ENCODE assay signal across 21 cellular contexts in the genomic region with DNA sequence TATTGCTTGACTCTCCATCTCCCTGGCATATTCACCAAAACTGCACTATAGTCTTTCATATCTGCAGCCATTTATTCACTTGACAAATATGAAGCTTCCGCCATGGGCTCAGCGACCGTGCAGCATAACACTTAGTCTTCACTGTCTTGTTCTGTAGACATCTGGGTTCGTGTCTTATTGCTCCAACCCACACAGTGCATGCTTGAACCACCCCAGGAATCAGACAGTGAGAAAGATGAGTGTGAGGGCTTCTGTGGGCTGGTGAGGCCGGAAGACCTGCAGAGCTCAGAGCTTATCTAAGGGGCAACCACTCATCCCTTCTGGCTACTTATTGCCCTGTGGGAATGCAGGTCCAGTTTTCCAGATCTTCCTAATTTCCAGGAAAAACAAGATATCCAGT. TPM values are rescaled to one million over a fixed set of nuclear protein-coding genes. Genes with fewer than 3 reads are reported as not detected.
DNase-seq lines count a peak whose midpoint lies in the region; ATAC-seq and TF ChIP-seq lines count a peak whose summit lies in the region.
"Had no signal": no experiment of that assay in that cellular context is flagged by ENCODE, and none has a peak within 500 bp of the region (broad histone marks: within the 10 kb centered on the region; RNA-seq: fewer than 3 reads in every experiment).

No MANE protein-coding gene starts in this region.

- H3K4me2 ChIP-seq in SK-N-SH (no peak overlapping the region), IMR-90 (ENCODE audit: low read depth, low read length) (no peak overlapping the region), mesenchymal stem cell (ENCODE audit: low read length, poor library complexity, severe bottlenecking) (no peak overlapping the region), osteoblast (ENCODE audit: insufficient read depth, low read length) (no peak overlapping the region)
- H3K4me2 ChIP-seq: A549; BLaER1 treated with 17β-estradiol and CSF1 and Interleukin-3, amounts not matched to agents 10 nM and 100 nM had no signal

- POLR2A ChIA-PET in SK-N-SH (lab: Yijun Ruan, JAX) = interaction anchor here (0.6 kb wide), 1 partner anchor 46 kb away, joined by 3 read pairs; no protein-coding TSS in a partner anchor
- POLR2A ChIA-PET in IMR-90 (lab: Charles Lee; ENCODE audit: unreplicated experiment) = no interaction called here

- DNase-seq in SK-N-SH (no peak), IMR-90 (no peak), mesenchymal stem cell (no peak), osteoblast (ENCODE audit: insufficient read length, low spot score, missing footprints) (no peak), NCI-H82 treated with DMSO at 0.1 percent for 48 hours (lab: John Stamatoyannopoulos, UW; ENCODE audit: unreplicated experiment) (no peak), G401 (ENCODE audit: low spot score) (no peak)
- DNase-seq in stimulated activated effector memory CD8-positive, alpha-beta T cell treated with anti-CD3 and anti-CD28 coated beads, Interleukin-12 subunit alpha, Interleukin-12 subunit beta, amount 100 ng/mL, for 72 hours (ENCODE audit: low spot score in 2 of 2) = no peak
- DNase-seq: AML-193; Caco-2; Calu3; CD4-positive, alpha-beta T cell; CD8-positive, alpha-beta T cell; DMS79 treated with DMSO at 0.1 percent for 48 hours; GDM1 had no signal

- peak overlapping the region; percentile 32 for H2BK20ac ChIP-seq in IMR-90 (ENCODE audit: low read depth, low read length)

- H3F3A ChIP-seq in SK-N-SH (replicated peaks; ENCODE audit: insufficient read depth) = peaks cover 28% of the 10 kb centered on the region

- CTCF ChIA-PET in SK-N-SH (lab: Yijun Ruan, JAX) (interaction anchor here (1.2 kb wide), 1 partner anchor 20 kb away, joined by 3 read pairs; a partner anchor contains a TSS), IMR-90 (lab: Yijun Ruan, JAX) (interaction anchor here (1.6 kb wide), 1 partner anchor 20 kb away, joined by 4 read pairs; a partner anchor contains a TSS)

- intact Hi-C loops in IMR-90 (cut with micrococcal nuclease) = loop anchor here (5.0 kb wide), 1 partner anchor 77 kb away; a partner anchor contains a TSS

- H4K5ac ChIP-seq in IMR-90 (ENCODE audit: low read depth, low read length) = no peak overlapping the region

- no peaks in the 10 kb centered on the region for H3K9me3 ChIP-seq in SK-N-SH
- H3K9me3 ChIP-seq in IMR-90 (ENCODE audit: control insufficient read depth, insufficient read depth, low read length) = no peaks in the 10 kb centered on the region
- H3K9me3 ChIP-seq in mesenchymal stem cell (ENCODE audit: control insufficient read depth, low read length) = no peaks in the 10 kb centered on the region
- H3K9me3 ChIP-seq in osteoblast (ENCODE audit: low read depth, low read length) = no peaks in the 10 kb centered on the region
- H3K9me3 ChIP-seq: A549; BLaER1 treated with 17β-estradiol and CSF1 and Interleukin-3, amounts not matched to agents 10 nM and 100 nM; Caco-2 had no signal

- WGBS in SK-N-SH (ENCODE audit: low lambda C conversion rate) = 74% methylated on average over 5 of the region's 5 CpGs
- 100% methylated on average over 3 of the region's 5 CpGs; no CpG with 5 or more reads in 1 of the 2 experiments for WGBS in IMR-90 (ENCODE audit: extremely low coverage in 2 of 2, insufficient read length in 1 of 2), 2 experiments
- WGBS in mesenchymal stem cell = 93% methylated on average over 5 of the region's 5 CpGs

- H4K8ac ChIP-seq in IMR-90 (ENCODE audit: low read depth in 2 of 2, low read length in 2 of 2) (no peak overlapping the region), mesenchymal stem cell (ENCODE audit: low read length) (no peak overlapping the region)

- TF ChIP-seq CTCF in SK-N-SH (IDR thresholded peaks at IDR 0.05) = no peak
- TF ChIP-seq CTCF in IMR-90 (conservative IDR thresholded peaks at IDR 0.05; ENCODE audit: low read depth, low read length) = no peak
- no peak for TF ChIP-seq CTCF in osteoblast (IDR thresholded peaks at IDR 0.05; ENCODE audit: extremely low read depth, low read depth, low read length)

- H3K36me3 ChIP-seq in SK-N-SH (replicated peaks in 1 of 2; ENCODE audit: control insufficient read depth in 1 of 2, insufficient read depth in 2 of 2, low read length in 1 of 2) = no peaks in the 10 kb centered on the region
- H3K36me3 ChIP-seq in IMR-90 (ENCODE audit: control insufficient read depth, insufficient read depth, low read length) = no peaks in the 10 kb centered on the region
- H3K36me3 ChIP-seq in mesenchymal stem cell (ENCODE audit: control insufficient read depth in 1 of 2, insufficient read depth in 2 of 2, low read depth in 1 of 2, low read length in 2 of 2) = no peaks in the 10 kb centered on the region
- H3K36me3 ChIP-seq in osteoblast (ENCODE audit: insufficient read depth, low read length) = no peaks in the 10 kb centered on the region
- H3K36me3 ChIP-seq: BLaER1 treated with 17β-estradiol and CSF1 and Interleukin-3, amounts not matched to agents 10 nM and 100 nM had no signal

- no peak for TF ChIP-seq EP300 in SK-N-SH (IDR thresholded peaks at IDR 0.05; ENCODE audit: borderline replicate concordance in 1 of 2, low read depth in 1 of 2, low read length in 1 of 2)

- 0 out of 2 replicates have a peak overlapping the region, but pooled peaks have one; percentile 55 for H3K14ac ChIP-seq in IMR-90 (replicated peaks; ENCODE audit: low read depth, low read length)
- no peak overlapping the region for H3K14ac ChIP-seq in mesenchymal stem cell (ENCODE audit: low read length in 2 of 2)

- H3K27ac Mint-ChIP-seq in stimulated activated effector memory CD8-positive, alpha-beta T cell treated with anti-CD3 and anti-CD28 coated beads, Interleukin-12 subunit alpha, Interleukin-12 subunit beta, amount 100 ng/mL, for 72 hours = no peak overlapping the region
- H3K27ac Mint-ChIP-seq: B cell; CD4-positive, alpha-beta T cell; CD8-positive, alpha-beta T cell had no signal

- no TSS peak for BruUV-seq in IMR-90 (replicated peaks; lab: Mats Ljungman, UMichigan)

- H3K79me1 ChIP-seq in IMR-90 (ENCODE audit: low read depth in 1 of 2, low read length in 2 of 2) = no peaks in the 10 kb centered on the region
- H3K79me1 ChIP-seq in mesenchymal stem cell (replicated peaks; ENCODE audit: low read length, poor library complexity, severe bottlenecking) = no peaks in the 10 kb centered on the region

- no peak overlapping the region for H3K9ac ChIP-seq in SK-N-SH
- no peak overlapping the region for H3K9ac ChIP-seq in IMR-90 (ENCODE audit: low read depth, low read length)
- H3K9ac ChIP-seq in mesenchymal stem cell (ENCODE audit: low read length) = no peak overlapping the region
- H3K9ac ChIP-seq: BLaER1 treated with 17β-estradiol and CSF1 and Interleukin-3, amounts not matched to agents 10 nM and 100 nM had no signal

- H3K36me3 Mint-ChIP-seq in stimulated activated effector memory CD8-positive, alpha-beta T cell treated with anti-CD3 and anti-CD28 coated beads, Interleukin-12 subunit alpha, Interleukin-12 subunit beta, amount 100 ng/mL, for 72 hours = no peaks in the 10 kb centered on the region
- H3K36me3 Mint-ChIP-seq: CD8-positive, alpha-beta T cell had no signal

- in situ Hi-C loops in IMR-90 (cut with MboI; ENCODE audit: low sequenced_read_pairs) (no loop called here), G401 (cut with HindIII; ENCODE audit: low sequenced_read_pairs) (no loop called here)

- H3K18ac ChIP-seq in IMR-90 (ENCODE audit: low read depth, low read length) (no peak overlapping the region), mesenchymal stem cell (ENCODE audit: low read depth in 1 of 2, low read length in 2 of 2) (no peak overlapping the region)

- H2BK120ac ChIP-seq in IMR-90 (ENCODE audit: low read depth, low read length) (peak overlapping the region; percentile 47; the same call in 1 of the 2 replicates), mesenchymal stem cell (ENCODE audit: low read depth, low read length) (no peak overlapping the region)

- H3K4ac ChIP-seq in IMR-90 (ENCODE audit: low read depth, low read length) (peak overlapping the region; percentile 15; the same call in 1 of the 2 replicates), mesenchymal stem cell (ENCODE audit: low read depth in 1 of 2, low read length in 2 of 2) (no peak overlapping the region)

- no peak overlapping the region for H2AK9ac ChIP-seq in IMR-90 (replicated peaks; ENCODE audit: low read depth, low read length, poor library complexity)

- H3K79me2 ChIP-seq in SK-N-SH (ENCODE audit: insufficient read depth) = no peaks in the 10 kb centered on the region
- no peaks in the 10 kb centered on the region for H3K79me2 ChIP-seq in osteoblast (ENCODE audit: insufficient read depth, low read length)

- H4K91ac ChIP-seq in IMR-90 (ENCODE audit: insufficient read depth, low read depth, low read length) = peak overlapping the region; percentile 45; the same call in 1 of the 2 replicates
- no peak overlapping the region for H4K91ac ChIP-seq in mesenchymal stem cell (ENCODE audit: low read length)

- no peaks in the 10 kb centered on the region for H3K4me1 Mint-ChIP-seq in stimulated activated effector memory CD8-positive, alpha-beta T cell treated with anti-CD3 and anti-CD28 coated beads, Interleukin-12 subunit alpha, Interleukin-12 subunit beta, amount 100 ng/mL, for 72 hours
- H3K4me1 Mint-ChIP-seq: B cell had no signal

- peak overlapping the region; percentile 29; the same call in 1 of the 2 replicates for H2AFZ ChIP-seq in SK-N-SH (ENCODE audit: low read depth)
- peak overlapping the region; percentile 13 for H2AFZ ChIP-seq in IMR-90 (replicated peaks; ENCODE audit: low read length, poor library complexity)
- H2AFZ ChIP-seq in mesenchymal stem cell (ENCODE audit: low read depth, low read length) = no peak overlapping the region
- peak overlapping the region; percentile 8 for H2AFZ ChIP-seq in osteoblast (ENCODE audit: low read length)

- H2BK12ac ChIP-seq in mesenchymal stem cell (ENCODE audit: low read length in 2 of 2) = no peak overlapping the region

- TF ChIP-seq RAD21 in SK-N-SH (IDR thresholded peaks at IDR 0.05; ENCODE audit: low read length) = no peak
- TF ChIP-seq RAD21 in IMR-90 (IDR thresholded peaks at IDR 0.05; ENCODE audit: low read length) = no peak

- H2BK15ac ChIP-seq in IMR-90 (ENCODE audit: low read depth, low read length) = no peak overlapping the region
- H2BK15ac ChIP-seq in mesenchymal stem cell (ENCODE audit: low read depth, poor library complexity, severe bottlenecking) = no peak overlapping the region

- peaks cover 15 to 27% of the 10 kb centered on the region in 2 experiments; a peak in 3 of 4 replicates for H3K4me1 ChIP-seq in SK-N-SH (ENCODE audit: control insufficient read depth in 1 of 2, insufficient read depth in 2 of 2, low read depth in 1 of 2, low read length in 1 of 2)
- H3K4me1 ChIP-seq in IMR-90 (ENCODE audit: control insufficient read depth, insufficient read depth, low read length) = peaks cover 13% of the 10 kb centered on the region
- peaks cover 16% of the 10 kb centered on the region for H3K4me1 ChIP-seq in mesenchymal stem cell (ENCODE audit: control insufficient read depth, insufficient read depth, low read depth, low read length)
- H3K4me1 ChIP-seq in osteoblast (ENCODE audit: insufficient read depth, low read length) = peaks cover 34% of the 10 kb centered on the region
- H3K4me1 ChIP-seq: Caco-2 had no signal

- no peak overlapping the region for H3K4me3 ChIP-seq in SK-N-SH (ENCODE audit: low read depth in 2 of 2, low read length in 1 of 2)
- no peak overlapping the region for H3K4me3 ChIP-seq in IMR-90 (ENCODE audit: insufficient read depth, low read depth, low read length)
- no peak overlapping the region for H3K4me3 ChIP-seq in mesenchymal stem cell (ENCODE audit: insufficient read depth in 1 of 2, low read depth in 1 of 2, low read length in 2 of 2)
- H3K4me3 ChIP-seq in osteoblast (ENCODE audit: insufficient read depth, low read length) = no peak overlapping the region
- H3K4me3 ChIP-seq: A549; BLaER1 treated with 17β-estradiol and CSF1 and Interleukin-3, amounts not matched to agents 10 nM and 100 nM; GM12878 had no signal

- H2BK5ac ChIP-seq in IMR-90 (ENCODE audit: low read depth, low read length, poor library complexity, severe bottlenecking) = no peak overlapping the region
- no peak overlapping the region for H2BK5ac ChIP-seq in mesenchymal stem cell (ENCODE audit: low read depth, low read length, poor library complexity, severe bottlenecking)

- peaks cover 25% of the 10 kb centered on the region for H3K9me1 ChIP-seq in IMR-90 (ENCODE audit: insufficient read depth, low read length)

- H3K9me3 Mint-ChIP-seq in stimulated activated effector memory CD8-positive, alpha-beta T cell treated with anti-CD3 and anti-CD28 coated beads, Interleukin-12 subunit alpha, Interleukin-12 subunit beta, amount 100 ng/mL, for 72 hours = no peaks in the 10 kb centered on the region
- H3K9me3 Mint-ChIP-seq: CD4-positive, alpha-beta T cell; CD8-positive, alpha-beta T cell had no signal

- H2AK5ac ChIP-seq in IMR-90 (ENCODE audit: low read depth, low read length) (peak overlapping the region; percentile 56; the same call in 1 of the 2 replicates), mesenchymal stem cell (ENCODE audit: low read length, severe bottlenecking) (peak overlapping the region; percentile 33)

- dilution Hi-C loops in IMR-90 (cut with HindIII; ENCODE audit: low sequenced_read_pairs, unreplicated experiment) = no loop called here

- no peaks in the 10 kb centered on the region for H3K9me2 ChIP-seq in SK-N-SH

- H3K27ac ChIP-seq in SK-N-SH (ENCODE audit: low read depth in 2 of 2, low read length in 1 of 2) = no peak overlapping the region
- no peak overlapping the region for H3K27ac ChIP-seq in IMR-90 (ENCODE audit: insufficient read depth, low read length)
- H3K27ac ChIP-seq in mesenchymal stem cell (ENCODE audit: low read length, poor library complexity, severe bottlenecking) = no peak overlapping the region
- H3K27ac ChIP-seq in osteoblast (ENCODE audit: low read depth, low read length) = peak overlapping the region; percentile 45
- H3K27ac ChIP-seq: 22Rv1; BLaER1 treated with 17β-estradiol and CSF1 and Interleukin-3, amounts not matched to agents 10 nM and 100 nM; C4-2B had no signal

- H3K23ac ChIP-seq in IMR-90 (ENCODE audit: low read depth, low read length) (no peak overlapping the region), mesenchymal stem cell (ENCODE audit: low read length in 2 of 2) (no peak overlapping the region)

- no peak overlapping the region for H3K56ac ChIP-seq in IMR-90 (ENCODE audit: extremely low read depth, insufficient read depth, low read length)

- no peak for TF ChIP-seq POLR2A in IMR-90 (IDR thresholded peaks at IDR 0.05; ENCODE audit: low read depth, low read length)

- H4K20me1 ChIP-seq in SK-N-SH (ENCODE audit: insufficient read depth) (no peaks in the 10 kb centered on the region), IMR-90 (ENCODE audit: insufficient read depth, low read length) (no peaks in the 10 kb centered on the region), osteoblast (ENCODE audit: insufficient read depth, low read length) (no peaks in the 10 kb centered on the region)
- H4K20me1 ChIP-seq: BLaER1 treated with 17β-estradiol and CSF1 and Interleukin-3, amounts not matched to agents 10 nM and 100 nM had no signal

- H3K4me3 Mint-ChIP-seq in stimulated activated effector memory CD8-positive, alpha-beta T cell treated with anti-CD3 and anti-CD28 coated beads, Interleukin-12 subunit alpha, Interleukin-12 subunit beta, amount 100 ng/mL, for 72 hours = no peak overlapping the region
- H3K4me3 Mint-ChIP-seq: B cell; CD4-positive, alpha-beta T cell; CD8-positive, alpha-beta T cell had no signal

- no peaks in the 10 kb centered on the region for H3K27me3 ChIP-seq in SK-N-SH (ENCODE audit: insufficient read depth)
- no peaks in the 10 kb centered on the region for H3K27me3 ChIP-seq in IMR-90 (ENCODE audit: control insufficient read depth, insufficient read depth, low read length)
- H3K27me3 ChIP-seq in mesenchymal stem cell (ENCODE audit: control insufficient read depth in 1 of 2, insufficient read depth in 1 of 2, low read length in 2 of 2) = no peaks in the 10 kb centered on the region
- no peaks in the 10 kb centered on the region for H3K27me3 ChIP-seq in osteoblast (ENCODE audit: insufficient read depth, low read length)
- H3K27me3 ChIP-seq: BLaER1 treated with 17β-estradiol and CSF1 and Interleukin-3, amounts not matched to agents 10 nM and 100 nM had no signal

- no peak for ATAC-seq in SK-N-SH treated with all-trans-retinoic acid at 6 μM for 48 hours
- ATAC-seq in IMR-90 (ENCODE audit: low read depth) = no peak
- no peak for ATAC-seq in stimulated activated effector memory CD8-positive, alpha-beta T cell treated with anti-CD3 and anti-CD28 coated beads, Interleukin-12 subunit alpha, Interleukin-12 subunit beta, amount 100 ng/mL, for 72 hours
- ATAC-seq: A549; CD8-positive, alpha-beta T cell; GM12878 had no signal

RNA-seq across cellular contexts. Expression of a gene that starts 19.9 kb away (rescaled TPM):
- polyA plus RNA-seq in SK-N-SH (2012; rRNA removed) = 12.9 and 13.8 TPM in 2 replicates
- polyA plus RNA-seq in SK-N-SH (2012; cell fraction: cytosol; rRNA removed) = 8.0 and 10.9 TPM in 2 replicates
- polyA plus RNA-seq in SK-N-SH (2012; cell fraction: nucleus; rRNA removed) = 8.0 and 8.2 TPM in 2 replicates
- total RNA-seq in IMR-90 (2012; rRNA removed) = 3.9 and 4.1 TPM in 2 replicates
- polyA plus RNA-seq in IMR-90 (2012; rRNA removed) = 7.4 and 8.0 TPM in 2 replicates
- polyA plus RNA-seq in IMR-90 (2012; cell fraction: cytosol; rRNA removed) = 6.4 and 11.4 TPM in 2 replicates
- 3.2 and 5.5 TPM in 2 replicates for polyA plus RNA-seq in IMR-90 (2012; cell fraction: nucleus; rRNA removed; ENCODE audit: low replicate concordance)
- polyA plus RNA-seq in mesenchymal stem cell (2013, experiment 1 of 2) = 2.1 TPM
- polyA plus RNA-seq in mesenchymal stem cell (2013, experiment 2 of 2) = 2.1 TPM
- 7.1 and 8.0 TPM in 2 replicates for total RNA-seq in osteoblast
- total RNA-seq in G401 (2014; rRNA removed; shearing (Covaris generic)) = not detected in 2 replicates
- total RNA-seq: Caco-2 had no signal
